9 cellular contexts compared by ENCODE assay signal in the genomic region with DNA sequence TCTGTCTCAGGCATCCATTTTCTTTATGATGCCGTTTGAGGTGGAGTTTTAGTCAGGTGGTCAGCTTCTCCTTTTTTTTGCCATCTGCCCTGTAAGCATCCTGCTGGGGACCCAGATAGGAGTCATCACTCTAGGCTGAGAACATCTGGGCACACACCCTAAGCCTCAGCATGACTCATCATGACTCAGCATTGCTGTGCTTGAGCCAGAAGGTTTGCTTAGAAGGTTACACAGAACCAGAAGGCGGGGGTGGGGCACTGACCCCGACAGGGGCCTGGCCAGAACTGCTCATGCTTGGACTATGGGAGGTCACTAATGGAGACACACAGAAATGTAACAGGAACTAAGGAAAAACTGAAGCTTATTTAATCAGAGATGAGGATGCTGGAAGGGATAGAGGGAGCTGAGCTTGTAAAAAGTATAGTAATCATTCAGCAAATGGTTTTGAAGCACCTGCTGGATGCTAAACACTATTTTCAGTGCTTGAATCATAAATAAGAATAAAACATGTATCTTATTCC.
DNase-seq lines count a peak whose midpoint lies in the region; ATAC-seq and TF ChIP-seq lines count a peak whose summit lies in the region.
"Had no signal": no experiment of that assay in that cellular context is flagged by ENCODE, and none has a peak within 500 bp of the region (broad histone marks: within the 10 kb centered on the region; RNA-seq: fewer than 3 reads in every experiment).

No MANE protein-coding gene starts in this region.

- H3K27me3 ChIP-seq in RWPE2 (ENCODE audit: insufficient read depth, poor library complexity, severe bottlenecking) = no peaks in the 10 kb centered on the region

- H3K4me1 ChIP-seq in RWPE2 (ENCODE audit: insufficient read depth, poor library complexity, severe bottlenecking) = peaks cover 24% of the 10 kb centered on the region

- no peaks in the 10 kb centered on the region for H3K36me3 ChIP-seq in RWPE2 (ENCODE audit: low read depth)

- H3K4me3 ChIP-seq in RWPE2 (ENCODE audit: severe bottlenecking) (no peak overlapping the region), fibroblast of pulmonary artery (replicated peaks; ENCODE audit: low read depth, low read length) (no peak overlapping the region), retinal pigment epithelial cell (ENCODE audit: low read length) (no peak overlapping the region)

- ATAC-seq in GM19467 (IDR thresholded peaks at IDR 0.05; ENCODE audit: unreplicated experiment) (peak; percentile 93), HG03354 (IDR thresholded peaks at IDR 0.05; ENCODE audit: poor library complexity, severe bottlenecking, unreplicated experiment) (peak; percentile 97), RWPE2 (ENCODE audit: low read depth) (peak; percentile 97)

- no peaks in the 10 kb centered on the region for H3K9me3 ChIP-seq in RWPE2 (ENCODE audit: severe bottlenecking)

- peak overlapping the region; percentile 23 for H3K27ac ChIP-seq in RWPE2 (ENCODE audit: poor library complexity, severe bottlenecking)

- DNase-seq in SHP77 (lab: John Stamatoyannopoulos, UW) = peak; percentile 50 to 53
- no peak for DNase-seq in SHP77 treated with DMSO at 0.1 percent for 48 hours (lab: John Stamatoyannopoulos, UW)
- DNase-seq in RWPE2 (ENCODE audit: low spot score) = peak; percentile 90
- DNase-seq in fibroblast of pulmonary artery (ENCODE audit: low read depth) = peak; percentile 98
- DNase-seq in retinal pigment epithelial cell (ENCODE audit: low read depth) = peak; percentile 81
- no peak for DNase-seq in NCI-H1105 treated with DMSO at 0.1 percent for 48 hours (lab: John Stamatoyannopoulos, UW)
- DNase-seq: activated naive CD8-positive, alpha-beta T cell treated with anti-CD3 and anti-CD28 coated beads, Interleukin-2, amount 10 ng/mL, durations not matched to agents 7 days and 5 days had no signal

- TF ChIP-seq CTCF in RWPE2 (IDR thresholded peaks at IDR 0.05; ENCODE audit: poor library complexity, severe bottlenecking) (no peak), fibroblast of pulmonary artery (IDR thresholded peaks at IDR 0.05; ENCODE audit: low read length, missing control alignments) (no peak), retinal pigment epithelial cell (conservative IDR thresholded peaks at IDR 0.05; ENCODE audit: low read depth, low read length) (no peak)

Comparison
In these comparisons a context has a peak if more than half of its experiments do, and no peak if none do; other contexts are left out.
1. DNase-seq: peak in SHP77 (2 of 2), RWPE2 (single experiment), fibroblast of pulmonary artery (single experiment) and retinal pigment epithelial cell (single experiment); none in SHP77 treated with DMSO at 0.1 percent for 48 hours (single experiment) and NCI-H1105 treated with DMSO at 0.1 percent for 48 hours (single experiment).
2. Peak in every context shown above with its lines, with median percentiles within 50 percentile points of each other: ATAC-seq.